Comparison of ENCODE assay signal across 9 cellular contexts in genomic region chr9:123679330-123679987, GRCh38.
A peak's percentile ranks its signal among the peaks of the same experiment; 100 is the strongest.
DNase-seq lines count a peak whose midpoint lies in the region; ATAC-seq, FAIRE-seq and TF ChIP-seq lines count a peak whose summit lies in the region.
"Had no signal": no experiment of that assay in that cellular context is flagged by ENCODE, and none has a peak within 500 bp of the region (broad histone marks: within the 10 kb centered on the region; RNA-seq: fewer than 3 reads in every experiment).

No MANE protein-coding gene starts in this region.

- H3K9me3 ChIP-seq in testis: no peaks in the 10 kb centered on the region

- CTCF ChIA-PET in activated B cell treated with CpG ODN at 0.5 μM for 24 hours (lab: Charles Lee): no interaction called here

- TF ChIP-seq CTCF in activated B cell treated with CpG ODN at 0.5 μM for 24 hours (IDR thresholded peaks at IDR 0.05): no peak
- no peak for TF ChIP-seq CTCF in testis (IDR thresholded peaks at IDR 0.05)

- H3K36me3 ChIP-seq in testis (ENCODE audit: low read depth, missing control alignments): no peaks in the 10 kb centered on the region
- H3K36me3 ChIP-seq: cardiac muscle cell had no signal

- no peak overlapping the region for H3K4me3 ChIP-seq in testis
- H3K4me3 ChIP-seq: cardiac muscle cell had no signal

- peak; percentile 91 for DNase-seq in DMS53 treated with DMSO at 0.1 percent for 48 hours (lab: John Stamatoyannopoulos, UW; ENCODE audit: unreplicated experiment)
- peak; percentile 43 for DNase-seq in GM19239 (ENCODE audit: insufficient read length, low spot score)
- DNase-seq in activated B cell treated with CpG ODN at 0.5 μM for 24 hours: no peak
- peak in 1 of 2 donors; percentile 27 for DNase-seq in stimulated activated naive CD8-positive, alpha-beta T cell treated with anti-CD3 and anti-CD28 coated beads, Interleukin-15, amount 100 ng/mL, for 72 hours
- DNase-seq in testis: no peak
- DNase-seq in mesenteric fat pad (ENCODE audit: low spot score): no peak
- no peak for DNase-seq in RCC 7860 (ENCODE audit: low spot score)

- intact Hi-C loops in activated B cell treated with CpG ODN at 0.5 μM for 24 hours (cut with micrococcal nuclease): loop anchor here (2.0 kb wide), 1 partner anchor 19 kb away; no protein-coding TSS in a partner anchor
- intact Hi-C loops in testis (cut with DNase I; ENCODE audit: low total_unique reads): no loop called here

- H3K9me3 Mint-ChIP-seq in activated B cell treated with CpG ODN at 0.5 μM for 24 hours: no peaks in the 10 kb centered on the region
- peaks cover 4 to 11% of the 10 kb centered on the region in 2 donors for H3K9me3 Mint-ChIP-seq in stimulated activated naive CD8-positive, alpha-beta T cell treated with anti-CD3 and anti-CD28 coated beads, Interleukin-15, amount 100 ng/mL, for 72 hours

- H3K27ac ChIP-seq in testis: no peak overlapping the region

- peak overlapping the region; percentile 58 for H3K4me3 Mint-ChIP-seq in activated B cell treated with CpG ODN at 0.5 μM for 24 hours
- H3K4me3 Mint-ChIP-seq in stimulated activated naive CD8-positive, alpha-beta T cell treated with anti-CD3 and anti-CD28 coated beads, Interleukin-15, amount 100 ng/mL, for 72 hours: no peak overlapping the region

- H3K4me1 ChIP-seq in testis: no peaks in the 10 kb centered on the region

- H3K27me3 ChIP-seq in testis: no peaks in the 10 kb centered on the region
- H3K27me3 ChIP-seq: cardiac muscle cell had no signal

- H3K27me3 Mint-ChIP-seq in activated B cell treated with CpG ODN at 0.5 μM for 24 hours: no peaks in the 10 kb centered on the region
- H3K27me3 Mint-ChIP-seq in stimulated activated naive CD8-positive, alpha-beta T cell treated with anti-CD3 and anti-CD28 coated beads, Interleukin-15, amount 100 ng/mL, for 72 hours: no peaks in the 10 kb centered on the region

- no peak for TF ChIP-seq POLR2A in testis (IDR thresholded peaks at IDR 0.05)

- ATAC-seq in HG03097 (IDR thresholded peaks at IDR 0.05; ENCODE audit: low FRiP score, unreplicated experiment): peak; percentile 83
- peak; percentile 93 for ATAC-seq in activated B cell treated with CpG ODN at 0.5 μM for 24 hours (ENCODE audit: low read depth)
- peak; percentile 81 for ATAC-seq in stimulated activated naive CD8-positive, alpha-beta T cell treated with anti-CD3 and anti-CD28 coated beads, Interleukin-15, amount 100 ng/mL, for 72 hours

- peaks cover 8% of the 10 kb centered on the region for H3K36me3 Mint-ChIP-seq in activated B cell treated with CpG ODN at 0.5 μM for 24 hours (ENCODE audit: low read depth)

- FAIRE-seq in GM19239 (lab: Jason Lieb, UNC) (peak; percentile 92), RCC 7860 (lab: Jason Lieb, UNC) (no peak)

- peaks cover 44% of the 10 kb centered on the region for H3K4me1 Mint-ChIP-seq in activated B cell treated with CpG ODN at 0.5 μM for 24 hours
- H3K4me1 Mint-ChIP-seq in stimulated activated naive CD8-positive, alpha-beta T cell treated with anti-CD3 and anti-CD28 coated beads, Interleukin-15, amount 100 ng/mL, for 72 hours: peaks cover 32% of the 10 kb centered on the region

- 92 to 95% methylated on average over 16 of the region's 16 CpGs for WGBS in testis, 2 donors

- H3K27ac Mint-ChIP-seq in activated B cell treated with CpG ODN at 0.5 μM for 24 hours: peak overlapping the region; percentile 83
- no peak overlapping the region for H3K27ac Mint-ChIP-seq in stimulated activated naive CD8-positive, alpha-beta T cell treated with anti-CD3 and anti-CD28 coated beads, Interleukin-15, amount 100 ng/mL, for 72 hours

- POLR2A ChIA-PET in activated B cell treated with CpG ODN at 0.5 μM for 24 hours (lab: Charles Lee): interaction anchor here (0.6 kb wide), 1 partner anchor 38 kb away, joined by 4 read pairs; no protein-coding TSS in a partner anchor

Comparison
In these comparisons a context has a peak if more than half of its experiments do, and no peak if none do; other contexts are left out.
1. DNase-seq: peak in DMS53 treated with DMSO at 0.1 percent for 48 hours (single experiment) and GM19239 (single experiment); none in activated B cell treated with CpG ODN at 0.5 μM for 24 hours (single experiment), testis (single experiment), mesenteric fat pad (single experiment) and RCC 7860 (single experiment).
2. Peak in every context shown above with its lines, with median percentiles within 50 percentile points of each other: ATAC-seq.